In the genomic region with DNA sequence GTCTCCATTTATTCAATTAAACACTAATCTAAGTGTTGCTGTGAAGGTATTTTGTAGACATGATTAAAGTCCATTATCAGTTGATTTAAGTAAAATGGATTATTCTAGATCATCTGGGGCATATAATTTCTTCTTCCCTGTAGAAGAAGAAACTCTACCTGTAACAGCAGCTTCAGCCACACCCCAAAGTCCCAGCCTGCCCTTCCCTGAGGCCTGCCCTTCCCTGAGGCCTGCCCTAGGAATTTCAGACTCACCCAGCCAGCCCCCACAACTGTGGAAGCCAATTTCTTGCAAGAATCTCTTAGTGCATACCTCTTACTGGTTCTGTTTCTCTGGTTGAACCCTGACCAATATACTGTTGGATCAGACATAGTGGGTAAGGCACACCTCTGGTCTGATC, we compare ENCODE assay signal across 24 cellular contexts. TPM values are rescaled to one million over a fixed set of nuclear protein-coding genes. Genes with fewer than 3 reads are reported as not detected.
"Had no signal": no experiment of that assay in that cellular context is flagged by ENCODE, and none has a peak within 500 bp of the region (broad histone marks: within the 10 kb centered on the region; RNA-seq: fewer than 3 reads in every experiment).

No MANE protein-coding gene starts in this region.

- DNase-seq: activated CD4-positive, alpha-beta T cell treated with anti-CD3 and anti-CD28 coated beads, Interleukin-2, amount 10 ng/mL, durations not matched to agents 7 days and 5 days; activated CD4-positive, CD25-positive, alpha-beta regulatory T cell treated with anti-CD3 and anti-CD28 coated beads, Interleukin-2, amount 50 U/mL, for 72 hours; activated CD8-positive, alpha-beta memory T cell treated with anti-CD3 and anti-CD28 coated beads, Interleukin-2, amount 10 ng/mL, durations not matched to agents 7 days and 5 days; activated CD8-positive, alpha-beta T cell treated with anti-CD3 and anti-CD28 coated beads for 36 hours; activated gamma-delta T cell treated with Interleukin-2 at 50 U/mL for 16 hours; activated T-cell treated with anti-CD3 and anti-CD28 coated beads for 4 hours; anterior cingulate cortex; caudate nucleus; dermis blood vessel endothelial cell; effector memory CD4-positive, alpha-beta T cell; head of caudate nucleus; hypothalamus; naive thymus-derived CD4-positive, alpha-beta T cell; stimulated activated CD4-positive, alpha-beta T cell treated with anti-CD3 and anti-CD28 coated beads, Interleukin-12 subunit alpha, Interleukin-12 subunit beta, amount 100 ng/mL, for 4 hours; stimulated activated CD4-positive, alpha-beta T cell treated with anti-CD3 and anti-CD28 coated beads, Interleukin-4, amount 100 ng/mL, for 4 hours; stimulated activated naive CD8-positive, alpha-beta T cell treated with anti-CD3 and anti-CD28 coated beads, Interleukin-15, Interleukin-2, amounts not matched to agents 100 U/mL and 50 U/mL, for 24 hours; T-helper 1 cell; tibial artery; WERI-Rb-1 had no signal

- H3K36me3 ChIP-seq: gastroesophageal sphincter, neural progenitor cell, prostate gland, right atrium auricular region, tibial artery, WERI-Rb-1 had no signal

- H2AFZ ChIP-seq: neural progenitor cell had no signal

- H3K27me3 ChIP-seq: gastroesophageal sphincter, neural progenitor cell, right atrium auricular region, tibial artery had no signal

- H3K4me2 ChIP-seq: neural progenitor cell had no signal

- H3K9me3 ChIP-seq: gastroesophageal sphincter, prostate gland, tibial artery had no signal

- H3K4me1 ChIP-seq: neural progenitor cell, prostate gland had no signal

- H3K27ac ChIP-seq: neural progenitor cell, prostate gland, right atrium auricular region, WERI-Rb-1 had no signal

- H3K4me3 ChIP-seq: gastroesophageal sphincter, neural progenitor cell, prostate gland, right atrium auricular region, tibial artery had no signal

RNA-seq across cellular contexts. Expression of a gene that starts 52.4 kb away (rescaled TPM):
- total RNA-seq: activated CD4-positive, alpha-beta T cell treated with anti-CD3 and anti-CD28 coated beads, Interleukin-2, amount 10 ng/mL, durations not matched to agents 7 days and 5 days; activated CD8-positive, alpha-beta memory T cell treated with anti-CD3 and anti-CD28 coated beads, Interleukin-2, amount 10 ng/mL, durations not matched to agents 7 days and 5 days; activated CD8-positive, alpha-beta T cell treated with anti-CD3 and anti-CD28 coated beads for 36 hours; mononuclear cell; naive thymus-derived CD4-positive, alpha-beta T cell; right atrium auricular region had no signal
- polyA plus RNA-seq: naive thymus-derived CD4-positive, alpha-beta T cell had no signal
